Comparison of ENCODE assay signal across 8 cellular contexts in the genomic region with DNA sequence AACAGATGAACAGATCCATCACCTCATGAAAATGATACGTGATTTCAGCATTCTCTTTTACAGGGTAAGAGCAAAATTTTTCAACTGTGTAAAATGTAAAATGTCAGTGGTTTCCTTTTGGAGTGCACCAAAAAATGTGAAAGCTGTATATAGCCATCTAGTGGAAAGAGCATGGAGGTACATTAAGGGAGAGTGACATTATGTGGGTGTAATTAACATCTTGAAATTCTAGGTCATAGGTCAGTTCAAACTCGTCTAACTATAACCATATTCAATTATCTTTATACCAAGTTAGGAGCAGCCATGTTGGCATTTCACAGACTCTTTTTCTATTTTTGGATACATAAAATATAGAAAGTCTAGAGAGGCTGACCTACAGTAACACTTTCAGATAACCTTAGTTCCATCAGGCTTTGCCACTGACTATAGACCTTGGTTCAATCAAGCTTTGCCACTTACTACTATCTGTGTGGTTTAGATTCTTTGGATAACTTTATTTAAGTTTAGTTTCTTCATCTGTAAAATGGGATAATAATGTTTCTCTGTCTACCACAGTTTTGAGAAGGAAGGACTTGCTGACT. TPM values are rescaled to one million over a fixed set of nuclear protein-coding genes. Genes with fewer than 3 reads are reported as not detected.
DNase-seq lines count a peak whose midpoint lies in the region; ATAC-seq and TF ChIP-seq lines count a peak whose summit lies in the region.

No MANE protein-coding gene starts in this region.

- no peak overlapping the region for H3K27ac ChIP-seq in breast epithelium

- no peak for DNase-seq in BJ (ENCODE audit: low read depth)
- peak; percentile 52 for DNase-seq in NCI-H460 (ENCODE audit: extremely low read depth, low read depth)
- DNase-seq in breast epithelium (ENCODE audit: low spot score in 2 of 2): no peak
- DNase-seq in left lobe of liver (ENCODE audit: low spot score): no peak
- DNase-seq in HuH-7.5 (ENCODE audit: low spot score): no peak
- no peak for DNase-seq in posterior vena cava (ENCODE audit: low spot score)

- no peaks in the 10 kb centered on the region for H3K36me3 ChIP-seq in BJ (ENCODE audit: control insufficient read depth, insufficient read depth, low read length)
- H3K36me3 ChIP-seq in breast epithelium: no peaks in the 10 kb centered on the region

- H3K27me3 ChIP-seq in BJ (ENCODE audit: control insufficient read depth, insufficient read depth, low read length) (no peaks in the 10 kb centered on the region), breast epithelium (no peaks in the 10 kb centered on the region)

- intact Hi-C loops in breast epithelium (cut with DNase I; ENCODE audit: low total_unique reads): no loop called here
- intact Hi-C loops in posterior vena cava (cut with DNase I): no loop called here

- no peaks in the 10 kb centered on the region for H3K9me3 ChIP-seq in breast epithelium

- POLR2A ChIA-PET in BJ (lab: Charles Lee): no interaction called here

- no peaks in the 10 kb centered on the region for H3K4me1 ChIP-seq in breast epithelium

- TF ChIP-seq CTCF in BJ (IDR thresholded peaks at IDR 0.05; ENCODE audit: insufficient read depth, low read depth, low read length): peak; percentile 70
- peak in 2 of 3 donors; percentile 66 to 69 for TF ChIP-seq CTCF in breast epithelium (IDR thresholded peaks at IDR 0.05)

- CTCF ChIA-PET in BJ (lab: Yijun Ruan, JAX): interaction anchor here (0.7 to 3.6 kb wide), 12 partner anchors 14 to 963 kb away, joined by 3 to 20 read pairs (median 4); no protein-coding TSS in a partner anchor

- TF ChIP-seq POLR2A in breast epithelium (IDR thresholded peaks at IDR 0.05): no peak

- H3K4me3 ChIP-seq in BJ (ENCODE audit: low read depth, low read length): no peak overlapping the region
- no peak overlapping the region for H3K4me3 ChIP-seq in breast epithelium

- ATAC-seq in GM18508 (IDR thresholded peaks at IDR 0.05; ENCODE audit: insufficient read depth, unreplicated experiment) (peak; percentile 98), HG02884 (IDR thresholded peaks at IDR 0.05; ENCODE audit: unreplicated experiment) (peak; percentile 92), left lobe of liver (peak; percentile 89)

RNA-seq across cellular contexts. Expression of gene NEIL3, which starts 30.2 kb away (rescaled TPM):
- 3.6 and 5.5 TPM in 2 replicates for polyA plus RNA-seq in BJ (2011; rRNA removed)
- polyA minus RNA-seq in BJ (2011; rRNA and poly(A)+ RNA removed): 4.0 and 4.9 TPM in 2 replicates
- total RNA-seq in NCI-H460 (2014; rRNA removed; shearing (Covaris generic)): 43.6 and 44.3 TPM in 2 replicates
- polyA plus RNA-seq in NCI-H460 (2014; cell fraction: nucleus; rRNA removed): 58.4 and 76.5 TPM in 2 replicates
- total RNA-seq in breast epithelium: under 1 TPM in 1 of 3 donors, not detected in 2; 0.32 TPM
- 0.08 TPM for total RNA-seq in left lobe of liver
- under 1 TPM; 0.24 to 0.46 TPM for total RNA-seq in posterior vena cava

Comparison
In these comparisons a context has a peak if more than half of its experiments do, and no peak if none do; other contexts are left out.
1. RNA of gene NEIL3, which starts 30.2 kb away (total RNA-seq): 43.6 to 44.3 TPM in NCI-H460; 0.24 to 0.46 TPM in posterior vena cava, 0.32 TPM in breast epithelium and 0.08 TPM in left lobe of liver (single experiment); every median in the first group is over 10 times any median in the second.
2. Peak in every context shown above with its lines, with median percentiles within 50 percentile points of each other: ATAC-seq.